Comparison of ENCODE assay signal across 8 cellular contexts in genomic region chr5:64811050-64811640, GRCh38. TPM values are rescaled to one million over a fixed set of nuclear protein-coding genes. Genes with fewer than 3 reads are reported as not detected.
DNase-seq lines count a peak whose midpoint lies in the region; ATAC-seq, FAIRE-seq and TF ChIP-seq lines count a peak whose summit lies in the region.

No MANE protein-coding gene starts in this region.

- TF ChIP-seq CTCF in bronchial epithelial cell (IDR thresholded peaks at IDR 0.05; ENCODE audit: insufficient read depth, low read length, severe bottlenecking) (peak; percentile 51), upper lobe of left lung (IDR thresholded peaks at IDR 0.05) (peak; percentile 43 to 69 (median 54))

- H3K36me3 ChIP-seq in bronchial epithelial cell (ENCODE audit: control insufficient read depth, insufficient read depth, low read length) (no peaks in the 10 kb centered on the region), upper lobe of left lung (peaks cover 0 to 12% (median 0%) of the 10 kb centered on the region in 4 donors)

- WGBS in upper lobe of left lung, 2 donors, result 87 to 91% methylated on average over 1 of the region's 1 CpG

- ATAC-seq in HG02763 (IDR thresholded peaks at IDR 0.05; ENCODE audit: unreplicated experiment), result peak; percentile 62
- peak in 1 of 2 donors; percentile 72 for ATAC-seq in upper lobe of left lung (ENCODE audit: low FRiP score in 2 of 2)

- TF ChIP-seq EP300 in upper lobe of left lung (IDR thresholded peaks at IDR 0.05), result no peak

- H3K4me1 ChIP-seq in upper lobe of left lung, result peaks cover 0 to 3% (median 0%) of the 10 kb centered on the region in 4 donors

- no peaks in the 10 kb centered on the region for H3K9me3 ChIP-seq in upper lobe of left lung

- no peak for FAIRE-seq in bronchial epithelial cell (lab: Jason Lieb, UNC)

- H3K27ac ChIP-seq in upper lobe of left lung, result no peak overlapping the region

- DNase-seq in NCI-H510A treated with DMSO at 0.1 percent for 48 hours (lab: John Stamatoyannopoulos, UW) (peak; percentile 39), NCI-H510A (lab: John Stamatoyannopoulos, UW) (no peak), NCI-H82 (lab: John Stamatoyannopoulos, UW) (peak; percentile 58), bronchial epithelial cell (ENCODE audit: low read depth) (peak; percentile 57), kidney tubule cell (ENCODE audit: low spot score) (peak; percentile 53), upper lobe of left lung (no peak), HK-2 (ENCODE audit: unreplicated experiment) (no peak)

- no peaks in the 10 kb centered on the region for H3K27me3 ChIP-seq in bronchial epithelial cell (ENCODE audit: control insufficient read depth, insufficient read depth, low read length)
- H3K27me3 ChIP-seq in upper lobe of left lung, result no peaks in the 10 kb centered on the region

- no peak for TF ChIP-seq POLR2A in upper lobe of left lung (IDR thresholded peaks at IDR 0.05)

- H3K4me3 ChIP-seq in bronchial epithelial cell (ENCODE audit: low read depth, low read length) (no peak overlapping the region), upper lobe of left lung (no peak overlapping the region)

RNA-seq across cellular contexts. Expression of gene CWC27, which starts 42.4 kb away (rescaled TPM):
- 24.7 and 29.8 TPM in 2 replicates for total RNA-seq in bronchial epithelial cell
- 10 to 100 TPM in 5 of 6 donors, 1 to 10 TPM in 1; 8.0 to 21.2 (median 14.6) TPM for total RNA-seq in upper lobe of left lung

RNA-seq across cellular contexts. Expression of gene SREK1IP1, which starts 42.7 kb away (rescaled TPM):
- total RNA-seq in bronchial epithelial cell (21.9 and 26.5 TPM in 2 replicates), upper lobe of left lung (10 to 100 TPM in 3 of 6 donors, 1 to 10 TPM in 3; 4.2 to 20.7 (median 13.4) TPM)

Comparison
In these comparisons a context has a peak if more than half of its experiments do, and no peak if none do; other contexts are left out.
1. DNase-seq: peak in NCI-H510A treated with DMSO at 0.1 percent for 48 hours (single experiment), NCI-H82 (single experiment), bronchial epithelial cell (single experiment) and kidney tubule cell (single experiment); none in NCI-H510A (single experiment), upper lobe of left lung (0 of 2) and HK-2 (single experiment).